21 cellular contexts compared by ENCODE assay signal in the genomic region with DNA sequence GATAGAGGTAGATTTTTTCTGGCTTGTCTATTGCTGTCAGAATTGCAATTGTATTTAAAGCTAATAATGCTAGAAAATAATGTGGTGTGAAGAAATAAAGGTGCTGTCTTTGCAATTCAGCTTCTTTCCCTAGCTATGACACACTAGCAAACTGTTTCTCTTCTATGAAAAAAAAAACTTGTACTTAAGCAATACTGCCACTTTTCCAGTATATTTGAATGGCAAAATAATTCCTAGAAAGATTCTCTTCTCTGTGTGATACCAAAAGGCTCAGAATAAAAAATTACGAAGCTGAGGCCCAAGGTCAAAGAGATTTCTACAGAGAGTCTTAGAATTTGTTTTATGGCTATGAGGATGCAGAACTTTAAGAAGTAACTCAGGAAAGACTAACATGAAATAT.
"Had no signal": no experiment of that assay in that cellular context is flagged by ENCODE, and none has a peak within 500 bp of the region (broad histone marks: within the 10 kb centered on the region; RNA-seq: fewer than 3 reads in every experiment).

No MANE protein-coding gene starts in this region.

- H3K4me1 ChIP-seq: heart right ventricle, lower lobe of right lung, psoas muscle, right atrium auricular region, tibial nerve had no signal

- H3K27me3 ChIP-seq: heart right ventricle, pancreas, right atrium auricular region, tibial nerve had no signal

- H3K27ac ChIP-seq: epithelial cell of prostate, heart right ventricle, lower lobe of right lung, pancreas, psoas muscle, right atrium auricular region, tibial nerve had no signal

- H3K4me3 ChIP-seq: heart right ventricle, lower lobe of right lung, pancreas, psoas muscle, right atrium auricular region, tibial nerve had no signal

- H3K36me3 ChIP-seq: heart right ventricle, lower lobe of right lung, pancreas, right atrium auricular region, tibial nerve had no signal

- H3K27me3 Mint-ChIP-seq: activated CD4-positive, alpha-beta memory T cell treated with anti-CD3 and anti-CD28 coated beads for 36 hours; activated naive CD8-positive, alpha-beta T cell treated with anti-CD3 and anti-CD28 coated beads, Interleukin-2, amount 50 U/mL, for 24 hours; naive thymus-derived CD8-positive, alpha-beta T cell; stimulated activated naive CD8-positive, alpha-beta T cell treated with anti-CD3 and anti-CD28 coated beads, Interleukin-15, amount 100 ng/mL, for 72 hours had no signal

- H3K4me3 Mint-ChIP-seq: activated CD4-positive, alpha-beta memory T cell treated with anti-CD3 and anti-CD28 coated beads for 36 hours; activated naive CD8-positive, alpha-beta T cell treated with anti-CD3 and anti-CD28 coated beads, Interleukin-2, amount 50 U/mL, for 24 hours; activated T-cell treated with anti-CD3 and anti-CD28 coated beads, Interleukin-2, amount 50 U/mL, for 72 hours; naive thymus-derived CD8-positive, alpha-beta T cell; stimulated activated effector memory CD8-positive, alpha-beta T cell treated with anti-CD3 and anti-CD28 coated beads, Interleukin-12 subunit alpha, Interleukin-12 subunit beta, amount 100 ng/mL, for 72 hours; stimulated activated naive CD8-positive, alpha-beta T cell treated with anti-CD3 and anti-CD28 coated beads, Interleukin-15, amount 100 ng/mL, for 72 hours had no signal

- ATAC-seq: activated naive CD8-positive, alpha-beta T cell treated with anti-CD3 and anti-CD28 coated beads, Interleukin-2, amount 50 U/mL, for 24 hours; activated T-cell treated with anti-CD3 and anti-CD28 coated beads, Interleukin-2, amount 50 U/mL, for 72 hours; heart right ventricle; left lobe of liver; lower lobe of right lung; naive thymus-derived CD8-positive, alpha-beta T cell; pancreas; psoas muscle; stimulated activated effector memory CD8-positive, alpha-beta T cell treated with anti-CD3 and anti-CD28 coated beads, Interleukin-12 subunit alpha, Interleukin-12 subunit beta, amount 100 ng/mL, for 72 hours; stimulated activated naive CD8-positive, alpha-beta T cell treated with anti-CD3 and anti-CD28 coated beads, Interleukin-15, amount 100 ng/mL, for 72 hours had no signal

- H3K9me3 Mint-ChIP-seq: activated CD4-positive, alpha-beta memory T cell treated with anti-CD3 and anti-CD28 coated beads for 36 hours; activated naive CD8-positive, alpha-beta T cell treated with anti-CD3 and anti-CD28 coated beads, Interleukin-2, amount 50 U/mL, for 24 hours; activated T-cell treated with anti-CD3 and anti-CD28 coated beads, Interleukin-2, amount 50 U/mL, for 72 hours; stimulated activated naive CD8-positive, alpha-beta T cell treated with anti-CD3 and anti-CD28 coated beads, Interleukin-15, amount 100 ng/mL, for 72 hours had no signal

- H3K4me1 Mint-ChIP-seq: activated naive CD8-positive, alpha-beta T cell treated with anti-CD3 and anti-CD28 coated beads, Interleukin-2, amount 50 U/mL, for 24 hours; naive thymus-derived CD8-positive, alpha-beta T cell; stimulated activated effector memory CD8-positive, alpha-beta T cell treated with anti-CD3 and anti-CD28 coated beads, Interleukin-12 subunit alpha, Interleukin-12 subunit beta, amount 100 ng/mL, for 72 hours; stimulated activated naive CD8-positive, alpha-beta T cell treated with anti-CD3 and anti-CD28 coated beads, Interleukin-15, amount 100 ng/mL, for 72 hours had no signal

- DNase-seq: activated CD4-positive, alpha-beta memory T cell treated with anti-CD3 and anti-CD28 coated beads for 36 hours; activated CD4-positive, alpha-beta T cell treated with anti-CD3 and anti-CD28 coated beads for 48 hours; activated effector memory CD4-positive, alpha-beta T cell treated with Interleukin-2 at 50 U/mL for 16 hours; activated naive CD4-positive, alpha-beta T cell treated with anti-CD3 and anti-CD28 coated beads, Interleukin-2, amount 50 U/mL, for 16 hours; activated naive CD8-positive, alpha-beta T cell treated with anti-CD3 and anti-CD28 coated beads, Interleukin-2, amount 50 U/mL, for 24 hours; activated T-cell treated with anti-CD3 and anti-CD28 coated beads, Interleukin-2, amount 50 U/mL, for 72 hours; aorta; cortex of kidney; heart right ventricle; lower lobe of right lung; naive thymus-derived CD8-positive, alpha-beta T cell; pancreas; psoas muscle; stimulated activated CD4-positive, alpha-beta T cell treated with anti-CD3 and anti-CD28 coated beads, Interleukin-1b, Interleukin-23, amount 100 ng/mL, for 48 hours; stimulated activated naive CD8-positive, alpha-beta T cell treated with anti-CD3 and anti-CD28 coated beads, Interleukin-15, amount 100 ng/mL, for 72 hours; T-helper 2 cell had no signal

- H3K27ac Mint-ChIP-seq: activated CD4-positive, alpha-beta memory T cell treated with anti-CD3 and anti-CD28 coated beads for 36 hours; activated naive CD8-positive, alpha-beta T cell treated with anti-CD3 and anti-CD28 coated beads, Interleukin-2, amount 50 U/mL, for 24 hours; activated T-cell treated with anti-CD3 and anti-CD28 coated beads, Interleukin-2, amount 50 U/mL, for 72 hours; naive thymus-derived CD8-positive, alpha-beta T cell; stimulated activated effector memory CD8-positive, alpha-beta T cell treated with anti-CD3 and anti-CD28 coated beads, Interleukin-12 subunit alpha, Interleukin-12 subunit beta, amount 100 ng/mL, for 72 hours; stimulated activated naive CD8-positive, alpha-beta T cell treated with anti-CD3 and anti-CD28 coated beads, Interleukin-15, amount 100 ng/mL, for 72 hours had no signal

- H3K36me3 Mint-ChIP-seq: activated CD4-positive, alpha-beta memory T cell treated with anti-CD3 and anti-CD28 coated beads for 36 hours; naive thymus-derived CD8-positive, alpha-beta T cell; stimulated activated effector memory CD8-positive, alpha-beta T cell treated with anti-CD3 and anti-CD28 coated beads, Interleukin-12 subunit alpha, Interleukin-12 subunit beta, amount 100 ng/mL, for 72 hours had no signal

- H3K9me3 ChIP-seq: heart right ventricle, lower lobe of right lung, pancreas, psoas muscle, right atrium auricular region, tibial nerve had no signal
